Comparison of ENCODE assay signal across 10 cellular contexts in the genomic region with DNA sequence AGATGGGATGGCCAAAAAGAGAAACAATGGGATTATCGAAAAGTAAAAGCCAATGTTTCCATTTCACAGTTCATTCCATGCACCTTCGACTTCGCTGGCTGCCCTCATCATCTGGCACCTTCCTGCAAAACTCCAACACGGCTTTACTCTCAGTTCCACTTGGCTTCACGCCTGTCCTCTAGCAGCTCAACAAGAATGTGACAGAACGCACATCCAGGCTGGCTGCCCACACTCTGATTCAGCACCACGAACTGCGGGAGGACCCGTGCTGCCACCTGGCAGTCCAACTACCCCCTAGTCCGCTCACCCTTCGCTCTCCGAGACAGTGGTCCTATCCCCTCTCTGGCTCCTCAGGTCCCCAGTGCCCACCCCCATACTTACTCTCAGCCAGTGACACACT. TPM values are rescaled to one million over a fixed set of nuclear protein-coding genes. Genes with fewer than 3 reads are reported as not detected.
A peak's percentile ranks its signal among the peaks of the same experiment; 100 is the strongest.
DNase-seq lines count a peak whose midpoint lies in the region; ATAC-seq and TF ChIP-seq lines count a peak whose summit lies in the region.
"Had no signal": no experiment of that assay in that cellular context is flagged by ENCODE, and none has a peak within 500 bp of the region (broad histone marks: within the 10 kb centered on the region; RNA-seq: fewer than 3 reads in every experiment).

No MANE protein-coding gene starts in this region.

- peak overlapping the region; percentile 27 for H2AFZ ChIP-seq in IMR-90 (replicated peaks; ENCODE audit: low read length, poor library complexity)
- H2AFZ ChIP-seq in mammary epithelial cell (ENCODE audit: low read depth, low read length), result peak overlapping the region; percentile 2

- DNase-seq in IMR-90, result peak; percentile 25
- peak; percentile 24 for DNase-seq in mammary epithelial cell
- DNase-seq in kidney tubule cell (ENCODE audit: low spot score), result peak; percentile 65
- DNase-seq in gastrocnemius medialis, result peak; percentile 67
- DNase-seq in dermis blood vessel endothelial cell, result no peak
- DNase-seq in GM19240 (ENCODE audit: insufficient read length, low spot score), result no peak
- DNase-seq in activated CD4-positive, alpha-beta T cell treated with anti-CD3 and anti-CD28 coated beads for 1 hour, result no peak
- no peak for DNase-seq in stimulated activated CD4-positive, alpha-beta T cell treated with anti-CD3 and anti-CD28 coated beads, Interleukin-4, amount 100 ng/mL, for 4 hours
- DNase-seq: activated gamma-delta T cell treated with Interleukin-2 at 50 U/mL for 16 hours had no signal

- H3K9me3 ChIP-seq in IMR-90 (ENCODE audit: control insufficient read depth, insufficient read depth, low read length) (no peaks in the 10 kb centered on the region), mammary epithelial cell (replicated peaks; ENCODE audit: insufficient read depth, low read length) (no peaks in the 10 kb centered on the region), gastrocnemius medialis (no peaks in the 10 kb centered on the region)

- H3K56ac ChIP-seq in IMR-90 (ENCODE audit: extremely low read depth, insufficient read depth, low read length), result no peak overlapping the region

- no peak overlapping the region for H2BK15ac ChIP-seq in IMR-90 (ENCODE audit: low read depth, low read length)

- no peaks in the 10 kb centered on the region for H3K36me3 ChIP-seq in IMR-90 (ENCODE audit: control insufficient read depth, insufficient read depth, low read length)
- no peaks in the 10 kb centered on the region for H3K36me3 ChIP-seq in mammary epithelial cell (ENCODE audit: insufficient read depth, low read length)
- no peaks in the 10 kb centered on the region for H3K36me3 ChIP-seq in gastrocnemius medialis

- no peak overlapping the region for H2BK120ac ChIP-seq in IMR-90 (ENCODE audit: low read depth, low read length)

- H4K91ac ChIP-seq in IMR-90 (ENCODE audit: insufficient read depth, low read depth, low read length), result no peak overlapping the region

- H3K4me2 ChIP-seq in IMR-90 (ENCODE audit: low read depth, low read length), result peak overlapping the region; percentile 76
- H3K4me2 ChIP-seq in mammary epithelial cell (ENCODE audit: insufficient read depth, low read depth, low read length), result peak overlapping the region; percentile 61

- peak; percentile 28 for ATAC-seq in IMR-90 (ENCODE audit: low read depth)
- peak; percentile 71 to 77 for ATAC-seq in gastrocnemius medialis
- ATAC-seq: activated CD4-positive, CD25-positive, alpha-beta regulatory T cell treated with anti-CD3 and anti-CD28 coated beads, Interleukin-2, amount 50 U/mL, for 24 hours had no signal

- no peak overlapping the region for H3K4ac ChIP-seq in IMR-90 (ENCODE audit: low read depth, low read length)

- H3K27me3 ChIP-seq in IMR-90 (ENCODE audit: control insufficient read depth, insufficient read depth, low read length) (peaks cover 45% of the 10 kb centered on the region), mammary epithelial cell (ENCODE audit: insufficient read depth, low read length) (no peaks in the 10 kb centered on the region), gastrocnemius medialis (no peaks in the 10 kb centered on the region)

- intact Hi-C loops in IMR-90 (cut with micrococcal nuclease) (no loop called here), mammary epithelial cell (cut with micrococcal nuclease) (no loop called here), gastrocnemius medialis (cut with DNase I; ENCODE audit: low total_unique reads) (no loop called here)

- no TSS peak for BruUV-seq in IMR-90 (replicated peaks; lab: Mats Ljungman, UMichigan)
- BruUV-seq in mammary epithelial cell (replicated peaks; lab: Mats Ljungman, UMichigan), result no TSS peak

- H3K9ac ChIP-seq in IMR-90 (ENCODE audit: low read depth, low read length) (no peak overlapping the region), mammary epithelial cell (ENCODE audit: insufficient read depth, low read length) (no peak overlapping the region)

- CTCF ChIA-PET in IMR-90 (lab: Yijun Ruan, JAX) (interaction anchor here (0.8 kb wide), 1 partner anchor 35 kb away, joined by 3 read pairs; no protein-coding TSS in a partner anchor), mammary epithelial cell (lab: Charles Lee; ENCODE audit: low non-redundant PET) (interaction anchor here (1.1 kb wide), 1 partner anchor 104 kb away, joined by 3 read pairs; no protein-coding TSS in a partner anchor)

- H2BK5ac ChIP-seq in IMR-90 (ENCODE audit: low read depth, low read length, poor library complexity, severe bottlenecking), result no peak overlapping the region

- peaks cover 5% of the 10 kb centered on the region; the same call in 1 of the 2 replicates for H4K20me1 ChIP-seq in IMR-90 (ENCODE audit: insufficient read depth, low read length)
- no peaks in the 10 kb centered on the region for H4K20me1 ChIP-seq in mammary epithelial cell (ENCODE audit: insufficient read depth, low read length)

- no peak for TF ChIP-seq POLR2A in IMR-90 (IDR thresholded peaks at IDR 0.05; ENCODE audit: low read depth, low read length)
- no peak for TF ChIP-seq POLR2A in gastrocnemius medialis (IDR thresholded peaks at IDR 0.05)

- H3K4me1 ChIP-seq in IMR-90 (ENCODE audit: control insufficient read depth, insufficient read depth, low read length) (peaks cover 12% of the 10 kb centered on the region), mammary epithelial cell (ENCODE audit: insufficient read depth, low read length) (peaks cover 20% of the 10 kb centered on the region), gastrocnemius medialis (peaks cover 33 to 45% of the 10 kb centered on the region in 2 donors)

- no peaks in the 10 kb centered on the region for H3K79me2 ChIP-seq in mammary epithelial cell (ENCODE audit: insufficient read depth, low read length)

- H3K18ac ChIP-seq in IMR-90 (ENCODE audit: low read depth, low read length), result no peak overlapping the region

- H3K14ac ChIP-seq in IMR-90 (replicated peaks; ENCODE audit: low read depth, low read length), result no peak overlapping the region

- POLR2A ChIA-PET in IMR-90 (lab: Charles Lee; ENCODE audit: unreplicated experiment), result no interaction called here

- H3K23ac ChIP-seq in IMR-90 (ENCODE audit: low read depth, low read length), result 0 out of 2 replicates have a peak overlapping the region, but pooled peaks have one; percentile 45

- peak overlapping the region; percentile 75 for H2AK9ac ChIP-seq in IMR-90 (replicated peaks; ENCODE audit: low read depth, low read length, poor library complexity)

- H3K9me1 ChIP-seq in IMR-90 (ENCODE audit: insufficient read depth, low read length), result no peaks in the 10 kb centered on the region

- no peak overlapping the region for H4K5ac ChIP-seq in IMR-90 (ENCODE audit: low read depth, low read length)

- H3K27ac ChIP-seq in IMR-90 (ENCODE audit: insufficient read depth, low read length), result no peak overlapping the region
- no peak overlapping the region for H3K27ac ChIP-seq in mammary epithelial cell (ENCODE audit: insufficient read depth, low read depth, low read length)
- peak overlapping the region in 1 of 4 donors; percentile 48 for H3K27ac ChIP-seq in gastrocnemius medialis

- TF ChIP-seq RAD21 in IMR-90 (IDR thresholded peaks at IDR 0.05; ENCODE audit: low read length), result no peak

- TF ChIP-seq CTCF in IMR-90 (conservative IDR thresholded peaks at IDR 0.05; ENCODE audit: low read depth, low read length), result no peak
- no peak for TF ChIP-seq CTCF in mammary epithelial cell (conservative IDR thresholded peaks at IDR 0.05 in 1 of 2, IDR thresholded peaks at IDR 0.05 in 1 of 2; ENCODE audit: extremely low read depth in 1 of 2, insufficient read depth in 1 of 2, low read depth in 1 of 2, low read length in 2 of 2)
- no peak for TF ChIP-seq CTCF in gastrocnemius medialis (IDR thresholded peaks at IDR 0.05 in 4 of 5, conservative IDR thresholded peaks at IDR 0.05 in 1 of 5)

- H3K4me3 ChIP-seq in IMR-90 (ENCODE audit: insufficient read depth, low read depth, low read length), result no peak overlapping the region
- no peak overlapping the region for H3K4me3 ChIP-seq in mammary epithelial cell (replicated peaks in 1 of 3; ENCODE audit: insufficient read depth in 1 of 3, low read depth in 2 of 3, low read length in 3 of 3)
- peak overlapping the region in 2 of 4 donors; percentile 21 for H3K4me3 ChIP-seq in gastrocnemius medialis

- no peak overlapping the region for H2AK5ac ChIP-seq in IMR-90 (ENCODE audit: low read depth, low read length)

- 8% methylated on average over 5 of the region's 12 CpGs; no CpG with 5 or more reads in 1 of the 2 experiments for WGBS in IMR-90 (ENCODE audit: extremely low coverage in 2 of 2, insufficient read length in 1 of 2), 2 experiments
- 11% methylated on average over 8 of the region's 12 CpGs for WGBS in mammary epithelial cell (ENCODE audit: low coverage, missing lambda C conversion rate)

- dilution Hi-C loops in IMR-90 (cut with HindIII; ENCODE audit: low sequenced_read_pairs, unreplicated experiment) (no loop called here), mammary epithelial cell (cut with HindIII; ENCODE audit: low sequenced_read_pairs) (no loop called here)

- in situ Hi-C loops in IMR-90 (cut with MboI; ENCODE audit: low sequenced_read_pairs) (no loop called here), mammary epithelial cell (cut with MboI; ENCODE audit: low sequenced_read_pairs in 2 of 2) (no loop called here), gastrocnemius medialis (cut with MboI; ENCODE audit: low sequenced_read_pairs in 4 of 4) (no loop called here)

- H4K8ac ChIP-seq in IMR-90 (ENCODE audit: low read depth in 2 of 2, low read length in 2 of 2), result no peak overlapping the region

- no peak overlapping the region for H2BK20ac ChIP-seq in IMR-90 (ENCODE audit: low read depth, low read length)

- H3K79me1 ChIP-seq in IMR-90 (ENCODE audit: low read depth in 1 of 2, low read length in 2 of 2), result no peaks in the 10 kb centered on the region

RNA-seq across cellular contexts. Expression of gene ATP7B, which starts 11.7 kb away (rescaled TPM):
- total RNA-seq in IMR-90 (2012; rRNA removed) (2.2 and 2.7 TPM in 2 replicates), mammary epithelial cell (10 to 100 TPM; 11.5 to 12.5 TPM), gastrocnemius medialis (1 to 10 TPM; 1.6 to 3.3 (median 2.6) TPM), dermis blood vessel endothelial cell (6.1 and 12.3 TPM in 2 replicates)
- polyA plus RNA-seq in IMR-90 (2012; rRNA removed) (2.2 and 2.9 TPM in 2 replicates), mammary epithelial cell (5.8 TPM)
- 0.97 and 1.7 TPM in 2 replicates for polyA plus RNA-seq in IMR-90 (2012; cell fraction: cytosol; rRNA removed)
- 7.2 and 9.2 TPM in 2 replicates for polyA plus RNA-seq in IMR-90 (2012; cell fraction: nucleus; rRNA removed; ENCODE audit: low replicate concordance)
- polyA minus RNA-seq in mammary epithelial cell, result 16.6 TPM

RNA-seq across cellular contexts. Expression of gene ALG11, which starts 12.7 kb away (rescaled TPM):
- total RNA-seq in IMR-90 (2012; rRNA removed) (12.7 and 25.6 TPM in 2 replicates), mammary epithelial cell (10 to 100 TPM; 19.5 to 29.4 TPM), gastrocnemius medialis (10 to 100 TPM in 2 of 4 donors, 1 to 10 TPM in 2; 8.9 to 14.2 (median 10.1) TPM), dermis blood vessel endothelial cell (20.3 and 31.5 TPM in 2 replicates)
- polyA plus RNA-seq in IMR-90 (2012; rRNA removed) (6.5 and 10.0 TPM in 2 replicates), mammary epithelial cell (6.1 TPM)
- polyA plus RNA-seq in IMR-90 (2012; cell fraction: cytosol; rRNA removed), result 0.98 and 1.5 TPM in 2 replicates
- polyA plus RNA-seq in IMR-90 (2012; cell fraction: nucleus; rRNA removed; ENCODE audit: low replicate concordance), result 2.8 and 10.4 TPM in 2 replicates
- polyA minus RNA-seq in mammary epithelial cell, result 23.9 TPM

RNA-seq across cellular contexts. Expression of gene UTP14C, which starts 25.0 kb away (rescaled TPM):
- total RNA-seq in IMR-90 (2012; rRNA removed) (12.5 and 16.4 TPM in 2 replicates), mammary epithelial cell (10 to 100 TPM; 12.0 to 12.2 TPM), gastrocnemius medialis (10 to 100 TPM in 2 of 4 donors, 1 to 10 TPM in 2; 8.1 to 11.4 (median 9.5) TPM), dermis blood vessel endothelial cell (14.6 and 17.3 TPM in 2 replicates)
- polyA plus RNA-seq in IMR-90 (2012; rRNA removed) (7.1 and 8.2 TPM in 2 replicates), mammary epithelial cell (7.1 TPM)
- 1.6 and 2.1 TPM in 2 replicates for polyA plus RNA-seq in IMR-90 (2012; cell fraction: cytosol; rRNA removed)
- 0.85 and 7.2 TPM in 2 replicates for polyA plus RNA-seq in IMR-90 (2012; cell fraction: nucleus; rRNA removed; ENCODE audit: low replicate concordance)
- polyA minus RNA-seq in mammary epithelial cell, result 8.2 TPM

Comparison
In these comparisons a context has a peak if more than half of its experiments do, and no peak if none do; other contexts are left out.
1. DNase-seq: peak in IMR-90 (single experiment), mammary epithelial cell (single experiment), kidney tubule cell (single experiment) and gastrocnemius medialis (2 of 2); none in dermis blood vessel endothelial cell (single experiment), GM19240 (single experiment), activated CD4-positive, alpha-beta T cell treated with anti-CD3 and anti-CD28 coated beads for 1 hour (single experiment) and stimulated activated CD4-positive, alpha-beta T cell treated with anti-CD3 and anti-CD28 coated beads, Interleukin-4, amount 100 ng/mL, for 4 hours (0 of 2).